ENCODE assay signal across 8 cellular contexts in genomic region chr9:108933231-108933630, GRCh38. TPM values are rescaled to one million over a fixed set of nuclear protein-coding genes. Genes with fewer than 3 reads are reported as not detected.
DNase-seq lines count a peak whose midpoint lies in the region; TF ChIP-seq lines count a peak whose summit lies in the region.

No MANE protein-coding gene starts in this region.

- H3K4me3 ChIP-seq in LNCaP clone FGC (ENCODE audit: low read depth, low read length) (peak overlapping the region; percentile 96), mammary epithelial cell (replicated peaks in 1 of 3; ENCODE audit: insufficient read depth in 1 of 3, low read depth in 2 of 3, low read length in 3 of 3) (peak overlapping the region; percentile 76 to 93 (median 91)), lower leg skin (ENCODE audit: low read depth, poor library complexity, severe bottlenecking) (peak overlapping the region; percentile 89), transverse colon (peak overlapping the region; percentile 73 to 83 (median 75))

- H3K36me3 ChIP-seq in ES-I3 (ENCODE audit: insufficient read depth, low read length) (peaks cover 4% of the 10 kb centered on the region; the same call in 1 of the 2 replicates), mammary epithelial cell (ENCODE audit: insufficient read depth, low read length) (peaks cover 18% of the 10 kb centered on the region), transverse colon (peaks cover 0 to 10% (median 4%) of the 10 kb centered on the region in 4 donors)

- DNase-seq in LNCaP clone FGC (ENCODE audit: low read depth) (no peak), mammary epithelial cell (peak; percentile 21), lower leg skin (ENCODE audit: low spot score in 2 of 2) (no peak), transverse colon (peak; percentile 9), UCSD-AML1 (lab: John Stamatoyannopoulos, UW; ENCODE audit: unreplicated experiment) (no peak), HuH-7.5 (ENCODE audit: low spot score) (no peak), glomerular visceral epithelial cell (ENCODE audit: extremely low spot score) (no peak)

- H2AFZ ChIP-seq in mammary epithelial cell (ENCODE audit: low read depth, low read length): peak overlapping the region; percentile 97

- H3K9ac ChIP-seq in ES-I3 (ENCODE audit: low read depth, low read length): peak overlapping the region; percentile 68
- H3K9ac ChIP-seq in mammary epithelial cell (ENCODE audit: insufficient read depth, low read length): peak overlapping the region; percentile 74

- WGBS in mammary epithelial cell (ENCODE audit: low coverage, missing lambda C conversion rate): 0% methylated on average over 9 of the region's 20 CpGs
- WGBS in lower leg skin, 2 donors: 1% methylated on average over 20 of the region's 20 CpGs
- 0% methylated on average over 4 to 20 of the region's 20 CpGs for WGBS in transverse colon (ENCODE audit: low coverage in 1 of 2), 2 donors

- H3K4me1 ChIP-seq in ES-I3 (ENCODE audit: insufficient read depth, low read length) (0 out of 2 replicates have a peak, but pooled peaks cover 4% of the 10 kb centered on the region), mammary epithelial cell (ENCODE audit: insufficient read depth, low read length) (peaks cover 14% of the 10 kb centered on the region), transverse colon (peaks cover 8 to 21% (median 18%) of the 10 kb centered on the region in 4 donors)

- intact Hi-C loops in mammary epithelial cell (cut with micrococcal nuclease): no loop called here
- intact Hi-C loops in lower leg skin (cut with DNase I; ENCODE audit: low total_unique reads): no loop called here
- intact Hi-C loops in transverse colon (cut with DNase I; ENCODE audit: low total_unique reads): loop anchor here (10.0 kb wide), 1 partner anchor 382 kb away; no protein-coding TSS in a partner anchor

- CTCF ChIA-PET in mammary epithelial cell (lab: Charles Lee; ENCODE audit: low non-redundant PET): no interaction called here

- TF ChIP-seq POLR2A in lower leg skin (IDR thresholded peaks at IDR 0.05): no peak
- TF ChIP-seq POLR2A in transverse colon (IDR thresholded peaks at IDR 0.05): no peak

- H3K4me2 ChIP-seq in mammary epithelial cell (ENCODE audit: insufficient read depth, low read depth, low read length): peak overlapping the region; percentile 80

- no TSS peak for BruUV-seq in mammary epithelial cell (replicated peaks; lab: Mats Ljungman, UMichigan)

- TF ChIP-seq CTCF in LNCaP clone FGC (IDR thresholded peaks at IDR 0.05; ENCODE audit: control insufficient read depth, extremely low read depth, insufficient read depth) (no peak), mammary epithelial cell (conservative IDR thresholded peaks at IDR 0.05 in 1 of 2, IDR thresholded peaks at IDR 0.05 in 1 of 2; ENCODE audit: extremely low read depth in 1 of 2, insufficient read depth in 1 of 2, low read depth in 1 of 2, low read length in 2 of 2) (no peak), lower leg skin (IDR thresholded peaks at IDR 0.05) (no peak), transverse colon (IDR thresholded peaks at IDR 0.05) (no peak)

- in situ Hi-C loops in mammary epithelial cell (cut with MboI; ENCODE audit: low sequenced_read_pairs in 2 of 2) (no loop called here), transverse colon (cut with MboI; ENCODE audit: low pct_ligation_motif_present in 1 of 4, low pct_unique_long_range_greater_than_20kb in 1 of 4, low sequenced_read_pairs in 3 of 4) (no loop called here)

- H3K9me3 ChIP-seq in ES-I3 (ENCODE audit: control insufficient read depth, insufficient read depth, low read length) (no peaks in the 10 kb centered on the region), mammary epithelial cell (replicated peaks; ENCODE audit: insufficient read depth, low read length) (no peaks in the 10 kb centered on the region), transverse colon (no peaks in the 10 kb centered on the region)

- H3K27me3 ChIP-seq in mammary epithelial cell (ENCODE audit: insufficient read depth, low read length) (no peaks in the 10 kb centered on the region), transverse colon (no peaks in the 10 kb centered on the region)

- dilution Hi-C loops in mammary epithelial cell (cut with HindIII; ENCODE audit: low sequenced_read_pairs): no loop called here

- TF ChIP-seq EP300 in transverse colon (IDR thresholded peaks at IDR 0.05; ENCODE audit: low read depth): no peak

- peaks cover 66% of the 10 kb centered on the region for H3K79me2 ChIP-seq in mammary epithelial cell (ENCODE audit: insufficient read depth, low read length)

- H3K27ac ChIP-seq in mammary epithelial cell (ENCODE audit: insufficient read depth, low read depth, low read length) (peak overlapping the region; percentile 59), transverse colon (peak overlapping the region; percentile 89 to 94 (median 92))

- no peaks in the 10 kb centered on the region for H4K20me1 ChIP-seq in mammary epithelial cell (ENCODE audit: insufficient read depth, low read length)

RNA-seq across cellular contexts. Expression of gene ELP1, which starts 0.7 kb away (rescaled TPM):
- total RNA-seq in mammary epithelial cell: 10 to 100 TPM; 24.2 to 30.2 TPM
- polyA plus RNA-seq in mammary epithelial cell: 17.6 TPM
- 23.4 TPM for polyA minus RNA-seq in mammary epithelial cell
- total RNA-seq in lower leg skin: 10 to 100 TPM in 3 of 4 donors, 1 to 10 TPM in 1; 10.0 to 27.2 (median 19.1) TPM
- total RNA-seq in transverse colon: 10 to 100 TPM in 3 of 4 donors, 1 to 10 TPM in 1; 7.9 to 18.1 (median 13.3) TPM

RNA-seq across cellular contexts. Expression of gene ABITRAM, which starts 1.0 kb away (rescaled TPM):
- 10 to 100 TPM; 13.0 to 18.5 TPM for total RNA-seq in mammary epithelial cell
- polyA plus RNA-seq in mammary epithelial cell: 14.1 TPM
- 2.9 TPM for polyA minus RNA-seq in mammary epithelial cell
- 10 to 100 TPM in 3 of 4 donors, 1 to 10 TPM in 1; 9.9 to 16.7 (median 10.1) TPM for total RNA-seq in lower leg skin
- 10 to 100 TPM in 2 of 4 donors, 1 to 10 TPM in 2; 5.6 to 14.4 (median 9.4) TPM for total RNA-seq in transverse colon

Comparison
In these comparisons a context has a peak if more than half of its experiments do, and no peak if none do; other contexts are left out.
1. DNase-seq: peak in mammary epithelial cell (single experiment) and transverse colon (single experiment); none in LNCaP clone FGC (single experiment), lower leg skin (0 of 2), UCSD-AML1 (single experiment), HuH-7.5 (single experiment) and glomerular visceral epithelial cell (single experiment).
2. Peak in every context shown above with its lines, with median percentiles within 50 percentile points of each other: H3K4me3 ChIP-seq.